In genomic region chr10:102856758-102857424, GRCh38 we compare ENCODE assay signal across 1 cellular context.
TF ChIP-seq lines count a peak whose summit lies in the region.

No MANE protein-coding gene starts in this region.

TF ChIP-seq in WTC11, 78 proteins besides CTCF, POLR2A, EP300 and RAD21 (continued from another document):
- TF ChIP-seq ZNF425 (CRISPR knock-in tag; conservative IDR thresholded peaks at IDR 0.05) (no peak), NFATC4 (CRISPR knock-in tag; IDR thresholded peaks at IDR 0.05) (no peak), ZMAT4 (CRISPR knock-in tag; IDR thresholded peaks at IDR 0.05) (no peak), MAX (CRISPR knock-in tag; IDR thresholded peaks at IDR 0.05) (no peak), RORB (CRISPR knock-in tag; IDR thresholded peaks at IDR 0.05) (no peak), SP1 (CRISPR knock-in tag; conservative IDR thresholded peaks at IDR 0.05) (no peak)
